ENCODE assay signal across 8 cellular contexts in genomic region chr2:23926289-23926749, GRCh38. TPM values are rescaled to one million over a fixed set of nuclear protein-coding genes. Genes with fewer than 3 reads are reported as not detected.
DNase-seq lines count a peak whose midpoint lies in the region; ATAC-seq and TF ChIP-seq lines count a peak whose summit lies in the region.

No MANE protein-coding gene starts in this region.

- H3K27me3 ChIP-seq in Panc1 (ENCODE audit: control insufficient read depth, insufficient read depth, low read length): no peaks in the 10 kb centered on the region

- H3K36me3 ChIP-seq in Panc1 (ENCODE audit: control insufficient read depth, insufficient read depth, low read length): no peaks in the 10 kb centered on the region; the same call in 1 of the 2 replicates

- in situ Hi-C loops in Panc1 (cut with HindIII; ENCODE audit: low pct_unique_long_range_greater_than_20kb, low sequenced_read_pairs): no loop called here

- BruUV-seq in Panc1 (replicated peaks; lab: Mats Ljungman, UMichigan): no TSS peak

- H3K9me3 ChIP-seq in Panc1 (ENCODE audit: control insufficient read depth, insufficient read depth, low read depth, low read length) (no peaks in the 10 kb centered on the region), iPS-18c (ENCODE audit: control insufficient read depth, insufficient read depth, low read length) (peaks cover 3% of the 10 kb centered on the region)

- POLR2A ChIA-PET in Panc1 (lab: Charles Lee): interaction anchor here (1.0 to 1.9 kb wide), 2 partner anchors 14 to 22 kb away, joined by 4 to 9 read pairs; partner anchors contain the start of gene UBXN2A

- TF ChIP-seq CTCF in Panc1 (IDR thresholded peaks at IDR 0.05): no peak

- intact Hi-C loops in Panc1 (cut with micrococcal nuclease; ENCODE audit: unreplicated experiment): loop anchor here (10.0 kb wide), 1 partner anchor 118 kb away; the partner anchor contains the start of genes FKBP1B and WDCP

- H3K4me3 ChIP-seq in Panc1 (ENCODE audit: low read depth in 2 of 2, low read length in 2 of 2) (peak overlapping the region; percentile 92 to 93), iPS-18c (ENCODE audit: insufficient read depth, low read depth, low read length) (peak overlapping the region; percentile 97), skin epidermis (peak overlapping the region; percentile 74 to 97 (median 90))

- CTCF ChIA-PET in Panc1 (lab: Charles Lee): interaction anchor here (0.5 to 2.4 kb wide), 5 partner anchors 67 to 158 kb away, joined by 3 to 16 read pairs (median 6); partner anchors contain the start of genes SF3B6 and TP53I3

- peak; percentile 25 for ATAC-seq in HG02885 (IDR thresholded peaks at IDR 0.05; ENCODE audit: poor library complexity, unreplicated experiment)
- ATAC-seq in Panc1: peak; percentile 55

- H3K27ac ChIP-seq in Panc1 (ENCODE audit: low read length): peak overlapping the region; percentile 88
- peak overlapping the region; percentile 94 for H3K27ac ChIP-seq in angular gyrus (ENCODE audit: low read depth, low read length)
- H3K27ac ChIP-seq in skin epidermis: peak overlapping the region; percentile 91 to 100 (median 99)

- H3K4me1 ChIP-seq in Panc1 (ENCODE audit: control insufficient read depth, insufficient read depth, low read length): peaks cover 14% of the 10 kb centered on the region

- DNase-seq in SIG-M5 treated with dmso at 0.1 percent for 504 hours (lab: John Stamatoyannopoulos, UW; ENCODE audit: unreplicated experiment): peak; percentile 62
- no peak for DNase-seq in SIG-M5 (lab: John Stamatoyannopoulos, UW)
- DNase-seq in Panc1 (ENCODE audit: low read depth, low spot score): no peak
- DNase-seq in NCI-H446 treated with DMSO at 0.1 percent for 48 hours (lab: John Stamatoyannopoulos, UW): no peak

RNA-seq across cellular contexts. Expression of gene ATAD2B, which starts 0.6 kb away (rescaled TPM):
- 17.9 TPM for total RNA-seq in Panc1 (2021; ENCODE audit: unreplicated experiment)
- 4.7 TPM for polyA plus RNA-seq in Panc1 (2012; ENCODE audit: insufficient read length)

RNA-seq across cellular contexts. Expression of gene UBXN2A, which starts 13.9 kb away (rescaled TPM):
- 23.3 TPM for total RNA-seq in Panc1 (2021; ENCODE audit: unreplicated experiment)
- 9.0 TPM for polyA plus RNA-seq in Panc1 (2012; ENCODE audit: insufficient read length)
